Comparison of ENCODE assay signal across 8 cellular contexts in genomic region chr6:85580878-85581267, GRCh38. TPM values are rescaled to one million over a fixed set of nuclear protein-coding genes. Genes with fewer than 3 reads are reported as not detected.
DNase-seq lines count a peak whose midpoint lies in the region; ATAC-seq, FAIRE-seq and TF ChIP-seq lines count a peak whose summit lies in the region.

No MANE protein-coding gene starts in this region.

- no peaks in the 10 kb centered on the region for H3K27me3 Mint-ChIP-seq in activated CD8-positive, alpha-beta T cell treated with anti-CD3 and anti-CD28 coated beads for 36 hours
- no peaks in the 10 kb centered on the region for H3K27me3 Mint-ChIP-seq in activated CD8-positive, alpha-beta T cell treated with anti-CD3 and anti-CD28 coated beads, Interleukin-2, amount 10 ng/mL, durations not matched to agents 7 days and 5 days (ENCODE audit: low read depth)

- in situ Hi-C loops in K562 (cut with MboI) = no loop called here
- in situ Hi-C loops in gastrocnemius medialis (cut with MboI; ENCODE audit: low sequenced_read_pairs in 4 of 4) = no loop called here

- peak; percentile 91 for FAIRE-seq in K562 (lab: Jason Lieb, UNC)

- peak overlapping the region; percentile 15; the same call in 1 of the 2 replicates for H2AFZ ChIP-seq in K562 (ENCODE audit: low read depth, low read length)

- CTCF ChIA-PET in activated CD8-positive, alpha-beta T cell treated with anti-CD3 and anti-CD28 coated beads for 36 hours (lab: Charles Lee) = interaction anchor here (1.5 kb wide), 1 partner anchor 9 kb away, joined by 4 read pairs; no protein-coding TSS in a partner anchor
- CTCF ChIA-PET in activated CD8-positive, alpha-beta T cell treated with anti-CD3 and anti-CD28 coated beads, Interleukin-2, amount 10 ng/mL, durations not matched to agents 7 days and 5 days (lab: Charles Lee) = interaction anchor here (1.2 kb wide), 1 partner anchor 10 kb away, joined by 3 read pairs; no protein-coding TSS in a partner anchor
- CTCF ChIA-PET in K562 (lab: Yijun Ruan, JAX; ENCODE audit: low intra/inter-chr PET ratio) = no interaction called here

- H3K4me1 Mint-ChIP-seq in activated CD8-positive, alpha-beta T cell treated with anti-CD3 and anti-CD28 coated beads for 36 hours (ENCODE audit: low read depth) = peaks cover 38% of the 10 kb centered on the region
- peaks cover 18% of the 10 kb centered on the region for H3K4me1 Mint-ChIP-seq in activated CD8-positive, alpha-beta T cell treated with anti-CD3 and anti-CD28 coated beads, Interleukin-2, amount 10 ng/mL, durations not matched to agents 7 days and 5 days (ENCODE audit: low read depth)

- 0% methylated on average over 1 of the region's 1 CpG for WGBS in K562 (ENCODE audit: insufficient coverage, low coverage, missing lambda C conversion rate)

- no peak overlapping the region for H3K4me3 Mint-ChIP-seq in activated CD8-positive, alpha-beta T cell treated with anti-CD3 and anti-CD28 coated beads for 36 hours
- H3K4me3 Mint-ChIP-seq in activated CD8-positive, alpha-beta T cell treated with anti-CD3 and anti-CD28 coated beads, Interleukin-2, amount 10 ng/mL, durations not matched to agents 7 days and 5 days = no peak overlapping the region

- H3K36me3 Mint-ChIP-seq in activated CD8-positive, alpha-beta T cell treated with anti-CD3 and anti-CD28 coated beads for 36 hours (ENCODE audit: low read depth) = peaks cover 45% of the 10 kb centered on the region
- peaks cover 49% of the 10 kb centered on the region for H3K36me3 Mint-ChIP-seq in activated CD8-positive, alpha-beta T cell treated with anti-CD3 and anti-CD28 coated beads, Interleukin-2, amount 10 ng/mL, durations not matched to agents 7 days and 5 days (ENCODE audit: low read depth)

- H3K27me3 ChIP-seq in K562 (ENCODE audit: control insufficient read depth in 2 of 2, insufficient read depth in 2 of 2, low read length in 2 of 2) = no peaks in the 10 kb centered on the region
- no peaks in the 10 kb centered on the region for H3K27me3 ChIP-seq in gastrocnemius medialis
- H3K27me3 ChIP-seq in vagina = no peaks in the 10 kb centered on the region

- peak; percentile 37; the same call in 1 of the 2 replicates for TF ChIP-seq EP300 in K562 (IDR thresholded peaks at IDR 0.05; ENCODE audit: low read length)

- H3K9me1 ChIP-seq in K562 (ENCODE audit: control insufficient read depth, insufficient read depth, low read length) = no peaks in the 10 kb centered on the region

- H3K9me3 ChIP-seq in K562 (replicated peaks; ENCODE audit: control insufficient read depth, insufficient read depth, low read depth, low read length) (peaks cover 4% of the 10 kb centered on the region), gastrocnemius medialis (no peaks in the 10 kb centered on the region), vagina (no peaks in the 10 kb centered on the region)

- H3K4me2 ChIP-seq in K562 (ENCODE audit: insufficient read depth, low read length) = peak overlapping the region; percentile 44

- H3K4me1 ChIP-seq in K562 (replicated peaks in 1 of 2; ENCODE audit: control insufficient read depth in 2 of 2, insufficient read depth in 2 of 2, low read length in 2 of 2) = peaks cover 8 to 26% of the 10 kb centered on the region in 2 experiments
- H3K4me1 ChIP-seq in gastrocnemius medialis = peaks cover 50 to 53% of the 10 kb centered on the region in 2 donors
- peaks cover 22% of the 10 kb centered on the region for H3K4me1 ChIP-seq in vagina

- peaks cover 31% of the 10 kb centered on the region for H3K9me3 Mint-ChIP-seq in activated CD8-positive, alpha-beta T cell treated with anti-CD3 and anti-CD28 coated beads for 36 hours
- H3K9me3 Mint-ChIP-seq in activated CD8-positive, alpha-beta T cell treated with anti-CD3 and anti-CD28 coated beads, Interleukin-2, amount 10 ng/mL, durations not matched to agents 7 days and 5 days (ENCODE audit: insufficient read depth) = peaks cover 34% of the 10 kb centered on the region

- peak overlapping the region; percentile 81 for H3K27ac ChIP-seq in K562 (ENCODE audit: extremely low read depth, low read depth, low read length)
- peak overlapping the region; percentile 61 to 81 (median 70) for H3K27ac ChIP-seq in gastrocnemius medialis
- no peak overlapping the region for H3K27ac ChIP-seq in vagina

- peak overlapping the region; percentile 22 for H3K27ac Mint-ChIP-seq in activated CD8-positive, alpha-beta T cell treated with anti-CD3 and anti-CD28 coated beads for 36 hours
- H3K27ac Mint-ChIP-seq in activated CD8-positive, alpha-beta T cell treated with anti-CD3 and anti-CD28 coated beads, Interleukin-2, amount 10 ng/mL, durations not matched to agents 7 days and 5 days = no peak overlapping the region

- H4K20me1 ChIP-seq in K562 (replicated peaks; ENCODE audit: control insufficient read depth, insufficient read depth, low read length) = no peaks in the 10 kb centered on the region

- H3K4me3 ChIP-seq in K562 = no peak overlapping the region
- no peak overlapping the region for H3K4me3 ChIP-seq in gastrocnemius medialis
- H3K4me3 ChIP-seq in vagina = no peak overlapping the region

- peaks cover 87% of the 10 kb centered on the region for H3K79me2 ChIP-seq in K562 (ENCODE audit: control insufficient read depth, insufficient read depth, low read length)

- ATAC-seq in activated CD8-positive, alpha-beta T cell treated with anti-CD3 and anti-CD28 coated beads for 36 hours = peak; percentile 45
- no peak for ATAC-seq in activated CD8-positive, alpha-beta T cell treated with anti-CD3 and anti-CD28 coated beads, Interleukin-2, amount 10 ng/mL, durations not matched to agents 7 days and 5 days
- peak; percentile 77 for ATAC-seq in HG03060 (IDR thresholded peaks at IDR 0.05; ENCODE audit: low read depth, unreplicated experiment)
- peak; percentile 97 for ATAC-seq in K562
- ATAC-seq in gastrocnemius medialis = peak; percentile 21 to 82

- TF ChIP-seq POLR2A in K562 (conservative IDR thresholded peaks at IDR 0.05) (no peak), gastrocnemius medialis (IDR thresholded peaks at IDR 0.05) (no peak), vagina (IDR thresholded peaks at IDR 0.05) (no peak)

- no peak; a peak in 1 of 4 replicates for TF ChIP-seq RAD21 in K562 (CRISPR knock-in tag; conservative IDR thresholded peaks at IDR 0.05 in 1 of 2, IDR thresholded peaks at IDR 0.05 in 1 of 2)

- H3K36me3 ChIP-seq in K562 (ENCODE audit: control insufficient read depth, insufficient read depth, low read length) = peaks cover 19% of the 10 kb centered on the region
- H3K36me3 ChIP-seq in gastrocnemius medialis = no peaks in the 10 kb centered on the region
- no peaks in the 10 kb centered on the region for H3K36me3 ChIP-seq in vagina

- no TSS peak for BruUV-seq in K562 (replicated peaks; lab: Mats Ljungman, UMichigan)

- POLR2A ChIA-PET in activated CD8-positive, alpha-beta T cell treated with anti-CD3 and anti-CD28 coated beads for 36 hours (lab: Charles Lee) = no interaction called here
- POLR2A ChIA-PET in activated CD8-positive, alpha-beta T cell treated with anti-CD3 and anti-CD28 coated beads, Interleukin-2, amount 10 ng/mL, durations not matched to agents 7 days and 5 days (lab: Charles Lee) = interaction anchor here (1.4 kb wide), 1 partner anchor 13 kb away, joined by 3 read pairs; the partner anchor contains the start of gene SNX14
- POLR2A ChIA-PET in K562 (lab: Yijun Ruan, JAX) = interaction anchor here (0.6 to 1.9 kb wide), 5 partner anchors 9 to 1924 kb away, joined by 3 to 14 read pairs (median 4); partner anchors contain the start of gene SNX14

- TF ChIP-seq CTCF in activated CD8-positive, alpha-beta T cell treated with anti-CD3 and anti-CD28 coated beads for 36 hours (IDR thresholded peaks at IDR 0.05) = no peak
- 0 out of 6 replicates have a peak, but pooled peaks of 1 of the 3 experiments have one; percentile 5 for TF ChIP-seq CTCF in K562 (IDR thresholded peaks at IDR 0.05 in 2 of 3, conservative IDR thresholded peaks at IDR 0.05 in 1 of 3; ENCODE audit: insufficient read depth in 2 of 3, low read depth in 1 of 3, low read length in 3 of 3)
- no peak for TF ChIP-seq CTCF in gastrocnemius medialis (IDR thresholded peaks at IDR 0.05 in 4 of 5, conservative IDR thresholded peaks at IDR 0.05 in 1 of 5)
- TF ChIP-seq CTCF in vagina (IDR thresholded peaks at IDR 0.05) = no peak

- peak; percentile 9 for DNase-seq in activated CD8-positive, alpha-beta T cell treated with anti-CD3 and anti-CD28 coated beads for 36 hours
- DNase-seq in activated CD8-positive, alpha-beta T cell treated with anti-CD3 and anti-CD28 coated beads, Interleukin-2, amount 10 ng/mL, durations not matched to agents 7 days and 5 days = no peak
- DNase-seq in K562 (ENCODE audit: extremely low read depth in 1 of 4, low spot score in 3 of 4) (peak; percentile 41 to 89 (median 54)), gastrocnemius medialis (peak; percentile 6 to 78), vagina (ENCODE audit: extremely low spot score in 2 of 2) (no peak), OCI-M2 (lab: John Stamatoyannopoulos, UW; ENCODE audit: unreplicated experiment) (no peak), SW480 (ENCODE audit: low spot score) (no peak)

- peak overlapping the region; percentile 42 to 81; a peak in 3 of 4 replicates for H3K9ac ChIP-seq in K562 (ENCODE audit: insufficient read depth in 1 of 2, low read depth in 2 of 2, low read length in 2 of 2)

- intact Hi-C loops in activated CD8-positive, alpha-beta T cell treated with anti-CD3 and anti-CD28 coated beads for 36 hours (cut with micrococcal nuclease) = no loop called here
- intact Hi-C loops in K562 (cut with micrococcal nuclease) = no loop called here
- intact Hi-C loops in gastrocnemius medialis (cut with DNase I; ENCODE audit: low total_unique reads) = no loop called here
- intact Hi-C loops in vagina (cut with DNase I) = no loop called here

RNA-seq across cellular contexts. Expression of gene SNX14, which starts 12.8 kb away (rescaled TPM):
- total RNA-seq in activated CD8-positive, alpha-beta T cell treated with anti-CD3 and anti-CD28 coated beads for 36 hours = 10 to 100 TPM; 53.9 to 54.1 TPM
- 10 to 100 TPM; 50.1 to 50.3 TPM for total RNA-seq in activated CD8-positive, alpha-beta T cell treated with anti-CD3 and anti-CD28 coated beads, Interleukin-2, amount 10 ng/mL, durations not matched to agents 7 days and 5 days
- 102 and 244 TPM in 2 replicates for total RNA-seq in K562 (2011; cell fraction: chromatin; rRNA removed; ENCODE audit: low replicate concordance)
- total RNA-seq in K562 (2011; cell fraction: nucleolus; rRNA removed) = 82.4 and 99.2 TPM in 2 replicates
- total RNA-seq in K562 (2011; cell fraction: nucleoplasm; rRNA removed) = 108 and 129 TPM in 2 replicates
- total RNA-seq in K562 (2014; rRNA removed) = 66.3 and 84.2 TPM in 2 replicates
- 134 and 138 TPM in 2 replicates for total RNA-seq in K562 (2014; rRNA removed; fragmentation: Illumina TruSeq; extraction: Trizol)
- total RNA-seq in K562 (2015; rRNA removed; fragmentation: Illumina TruSeq; extraction: Trizol) = 131 and 140 TPM in 2 replicates
- 66.1 and 72.7 TPM in 2 replicates for total RNA-seq in K562 (2021)
- 96.1 and 125 TPM in 2 replicates for polyA plus RNA-seq in K562 (2011; rRNA removed)
- polyA plus RNA-seq in K562 (2011; cell fraction: cytosol; rRNA removed) = 28.6 and 35.4 TPM in 2 replicates
- polyA plus RNA-seq in K562 (2011; cell fraction: nucleus; rRNA removed) = 54.9 and 67.4 TPM in 2 replicates
- polyA plus RNA-seq in K562 (2012) = 60.9 and 75.4 TPM in 2 replicates
- polyA plus RNA-seq in K562 (2014; fragmentation: Illumina TruSeq; extraction: Trizol) = 68.8 and 71.2 TPM in 2 replicates
- polyA plus RNA-seq in K562 (2014; fragmentation: Nextera tagmentation; extraction: Ambion mirVana) = 10 to 100 TPM; 46.5 to 61.1 TPM
- 63.1 and 72.1 TPM in 2 replicates for polyA plus RNA-seq in K562 (2014; rRNA removed)
- polyA minus RNA-seq in K562 (2011; rRNA and poly(A)+ RNA removed) = 149 and 151 TPM in 2 replicates
- 38.2 and 52.5 TPM in 2 replicates for polyA minus RNA-seq in K562 (2011; cell fraction: cytosol; rRNA and poly(A)+ RNA removed)
- 72.2 and 76.3 TPM in 2 replicates for polyA minus RNA-seq in K562 (2011; cell fraction: nucleus; rRNA and poly(A)+ RNA removed)
- total RNA-seq in gastrocnemius medialis = 10 to 100 TPM; 16.0 to 38.5 (median 24.7) TPM
- total RNA-seq in vagina = 64.8 TPM

Comparison
In these comparisons a context has a peak if more than half of its experiments do, and no peak if none do; other contexts are left out.
1. DNase-seq: peak in activated CD8-positive, alpha-beta T cell treated with anti-CD3 and anti-CD28 coated beads for 36 hours (single experiment), K562 (4 of 4) and gastrocnemius medialis (2 of 2); none in activated CD8-positive, alpha-beta T cell treated with anti-CD3 and anti-CD28 coated beads, Interleukin-2, amount 10 ng/mL, durations not matched to agents 7 days and 5 days (single experiment), vagina (0 of 2), OCI-M2 (single experiment) and SW480 (single experiment).